10 cellular contexts compared by ENCODE assay signal in the genomic region with DNA sequence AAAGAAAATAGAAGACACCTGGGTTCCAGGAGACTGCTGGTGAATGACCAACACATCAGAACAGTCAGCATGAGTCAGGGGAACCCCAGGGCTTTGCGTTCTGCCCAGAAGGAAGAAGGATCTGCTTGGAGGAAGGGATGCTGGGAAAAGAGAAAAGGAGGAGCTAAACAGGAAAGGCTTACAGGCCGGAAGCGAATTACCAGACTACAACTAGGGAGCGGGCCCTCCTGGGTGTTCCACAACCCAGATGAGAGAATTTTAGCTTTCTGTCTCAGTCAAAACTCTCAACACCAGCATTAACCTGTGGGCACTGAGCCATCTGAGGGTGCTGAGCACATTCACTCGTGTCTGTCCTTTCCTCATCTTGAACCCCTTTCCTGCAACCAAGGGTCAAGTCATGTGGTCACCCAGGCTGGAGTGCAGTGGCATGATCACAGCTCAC. TPM values are rescaled to one million over a fixed set of nuclear protein-coding genes. Genes with fewer than 3 reads are reported as not detected.
DNase-seq lines count a peak whose midpoint lies in the region; ATAC-seq, FAIRE-seq and TF ChIP-seq lines count a peak whose summit lies in the region.
"Had no signal": no experiment of that assay in that cellular context is flagged by ENCODE, and none has a peak within 500 bp of the region (broad histone marks: within the 10 kb centered on the region; RNA-seq: fewer than 3 reads in every experiment).

No MANE protein-coding gene starts in this region.

- in situ Hi-C loops in brain microvascular endothelial cell (cut with HindIII; ENCODE audit: low pct_ligation_motif_present, low sequenced_read_pairs): no loop called here

- POLR2A ChIA-PET in BJ (lab: Charles Lee): interaction anchor here (0.7 kb wide), 1 partner anchor 183 kb away, joined by 3 read pairs; no protein-coding TSS in a partner anchor

- H3K4me3 Mint-ChIP-seq in natural killer cell treated with Interleukin-12 subunit alpha and Interleukin-12 subunit beta and Interleukin-15 and Interleukin-18, amount 100 ng/mL, for 72 hours: peak overlapping the region; percentile 36

- H3K9ac ChIP-seq in HUES48 (ENCODE audit: low read depth, low read length): no peak overlapping the region

- no peaks in the 10 kb centered on the region for H3K9me3 ChIP-seq in HUES48 (ENCODE audit: control insufficient read depth, insufficient read depth, low read length)
- H3K9me3 ChIP-seq: vagina had no signal

- H3K4me3 ChIP-seq in BJ (ENCODE audit: low read depth, low read length): no peak overlapping the region
- no peak overlapping the region for H3K4me3 ChIP-seq in HUES48 (ENCODE audit: low read depth, low read length)
- no peak overlapping the region for H3K4me3 ChIP-seq in brain microvascular endothelial cell (ENCODE audit: low read depth, low read length)
- H3K4me3 ChIP-seq: vagina had no signal

- peaks cover 23% of the 10 kb centered on the region for H3K36me3 Mint-ChIP-seq in natural killer cell treated with Interleukin-12 subunit alpha and Interleukin-12 subunit beta and Interleukin-15 and Interleukin-18, amount 100 ng/mL, for 72 hours

- DNase-seq in BJ (ENCODE audit: low read depth): peak; percentile 77
- peak; percentile 79 for DNase-seq in brain microvascular endothelial cell
- no peak for DNase-seq in natural killer cell treated with Interleukin-12 subunit alpha and Interleukin-12 subunit beta and Interleukin-15 and Interleukin-18, amount 100 ng/mL, for 72 hours (ENCODE audit: low spot score)
- no peak for DNase-seq in NCI-H2107 treated with DMSO at 0.1 percent for 48 hours (lab: John Stamatoyannopoulos, UW; ENCODE audit: unreplicated experiment)
- no peak for DNase-seq in stimulated activated CD4-positive, alpha-beta T cell treated with anti-CD3 and anti-CD28 coated beads, Interleukin-4, amount 100 ng/mL, for 24 hours
- DNase-seq in frontal cortex (ENCODE audit: low spot score in 2 of 2): no peak
- DNase-seq: activated CD4-positive, alpha-beta T cell treated with anti-CD3 and anti-CD28 coated beads, Interleukin-2, amount 50 U/mL, for 4 hours had no signal

- H3K36me3 ChIP-seq in BJ (ENCODE audit: control insufficient read depth, insufficient read depth, low read length): peaks cover 19% of the 10 kb centered on the region
- H3K36me3 ChIP-seq in HUES48 (ENCODE audit: control insufficient read depth, insufficient read depth, low read length): peaks cover 8% of the 10 kb centered on the region
- H3K36me3 ChIP-seq in brain microvascular endothelial cell (replicated peaks): peaks cover 38% of the 10 kb centered on the region
- H3K36me3 ChIP-seq: vagina had no signal

- ATAC-seq in natural killer cell treated with Interleukin-12 subunit alpha and Interleukin-12 subunit beta and Interleukin-15 and Interleukin-18, amount 100 ng/mL, for 72 hours: no peak
- no peak for ATAC-seq in GM18909 (IDR thresholded peaks at IDR 0.05; ENCODE audit: poor library complexity, unreplicated experiment)

- H3K27me3 Mint-ChIP-seq in natural killer cell treated with Interleukin-12 subunit alpha and Interleukin-12 subunit beta and Interleukin-15 and Interleukin-18, amount 100 ng/mL, for 72 hours: no peaks in the 10 kb centered on the region

- H3K27ac Mint-ChIP-seq in natural killer cell treated with Interleukin-12 subunit alpha and Interleukin-12 subunit beta and Interleukin-15 and Interleukin-18, amount 100 ng/mL, for 72 hours: peak overlapping the region; percentile 94 to 95

- no peak for FAIRE-seq in frontal cortex (lab: Jason Lieb, UNC)

- H3K4me1 Mint-ChIP-seq in natural killer cell treated with Interleukin-12 subunit alpha and Interleukin-12 subunit beta and Interleukin-15 and Interleukin-18, amount 100 ng/mL, for 72 hours (ENCODE audit: low read depth in 2 of 2): peaks cover 72 to 94% of the 10 kb centered on the region in 2 donors

- H3K4me1 ChIP-seq in HUES48 (ENCODE audit: control insufficient read depth, insufficient read depth, low read length): peaks cover 49% of the 10 kb centered on the region

- TF ChIP-seq CTCF in BJ (IDR thresholded peaks at IDR 0.05; ENCODE audit: insufficient read depth, low read depth, low read length) (no peak), brain microvascular endothelial cell (IDR thresholded peaks at IDR 0.05; ENCODE audit: low read depth, low read length, missing control alignments) (no peak)

- H3K27me3 ChIP-seq in BJ (ENCODE audit: control insufficient read depth, insufficient read depth, low read length) (no peaks in the 10 kb centered on the region), HUES48 (ENCODE audit: control insufficient read depth, insufficient read depth, low read length) (peaks cover 7% of the 10 kb centered on the region; the same call in 1 of the 2 replicates), brain microvascular endothelial cell (replicated peaks) (no peaks in the 10 kb centered on the region)
- H3K27me3 ChIP-seq: vagina had no signal

- H3K27ac ChIP-seq in HUES48 (ENCODE audit: low read depth, low read length) (peak overlapping the region; percentile 44), brain microvascular endothelial cell (peak overlapping the region; percentile 38)

- peaks cover 3% of the 10 kb centered on the region for H3K9me3 Mint-ChIP-seq in natural killer cell treated with Interleukin-12 subunit alpha and Interleukin-12 subunit beta and Interleukin-15 and Interleukin-18, amount 100 ng/mL, for 72 hours

- CTCF ChIA-PET in BJ (lab: Yijun Ruan, JAX): interaction anchor here (0.5 to 4.5 kb wide), 5 partner anchors 22 to 621 kb away, joined by 3 to 27 read pairs (median 3); no protein-coding TSS in a partner anchor

RNA-seq across cellular contexts. Expression of a gene that starts 19.2 kb away (rescaled TPM):
- polyA plus RNA-seq in BJ (2011; rRNA removed): 191 and 197 TPM in 2 replicates
- 125 and 201 TPM in 2 replicates for polyA minus RNA-seq in BJ (2011; rRNA and poly(A)+ RNA removed)
- 10 to 100 TPM; 36.0 to 40.1 TPM for total RNA-seq in natural killer cell treated with Interleukin-12 subunit alpha and Interleukin-12 subunit beta and Interleukin-15 and Interleukin-18, amount 100 ng/mL, for 72 hours
- 22.4 TPM for total RNA-seq in frontal cortex

Comparison
In these comparisons a context has a peak if more than half of its experiments do, and no peak if none do; other contexts are left out.
1. DNase-seq: peak in BJ (single experiment) and brain microvascular endothelial cell (single experiment); none in natural killer cell treated with Interleukin-12 subunit alpha and Interleukin-12 subunit beta and Interleukin-15 and Interleukin-18, amount 100 ng/mL, for 72 hours (single experiment), NCI-H2107 treated with DMSO at 0.1 percent for 48 hours (single experiment), stimulated activated CD4-positive, alpha-beta T cell treated with anti-CD3 and anti-CD28 coated beads, Interleukin-4, amount 100 ng/mL, for 24 hours (single experiment) and frontal cortex (0 of 2).